22 cellular contexts compared by ENCODE assay signal in genomic region chr1:4312024-4312423, GRCh38.
"Had no signal": no experiment of that assay in that cellular context is flagged by ENCODE, and none has a peak within 500 bp of the region (broad histone marks: within the 10 kb centered on the region; RNA-seq: fewer than 3 reads in every experiment).

No MANE protein-coding gene starts in this region.

- H3K4me1 ChIP-seq: esophagus muscularis mucosa, gastrocnemius medialis, lower lobe of right lung, pancreas, uterus had no signal

- ATAC-seq: effector memory CD8-positive, alpha-beta T cell; gastrocnemius medialis; heart right ventricle; left lobe of liver; lower lobe of right lung; pancreas; right cardiac atrium had no signal

- DNase-seq: effector memory CD8-positive, alpha-beta T cell; gastrocnemius medialis; heart right ventricle; hypothalamus; lower lobe of right lung; naive B cell; occipital lobe; pancreas; right cardiac atrium; small intestine; stimulated activated CD4-positive, alpha-beta T cell treated with anti-CD3 and anti-CD28 coated beads, Interleukin-12 subunit alpha, Interleukin-12 subunit beta, amount 100 ng/mL, for 4 hours; stimulated activated CD4-positive, alpha-beta T cell treated with anti-CD3 and anti-CD28 coated beads, Interleukin-2, amount 100 ng/mL, for 48 hours; stimulated activated naive CD4-positive, alpha-beta T cell treated with Interleukin-2 at 50 U/mL for 16 hours; trophoblast cell; uterus had no signal

- H3K4me3 Mint-ChIP-seq: dendritic cell treated with granulocyte-macrophage colony-stimulating factor and Interleukin-4, amounts not matched to agents 40 ng/mL and 50 ng/mL, for 4 days; effector memory CD8-positive, alpha-beta T cell; memory B cell; naive B cell; nephron had no signal

- H3K27me3 ChIP-seq: gastrocnemius medialis, pancreas, uterus had no signal

- H3K9me3 ChIP-seq: gastrocnemius medialis, pancreas, uterus had no signal

- H3K27ac ChIP-seq: epithelial cell of prostate, esophagus muscularis mucosa, gastrocnemius medialis, heart right ventricle, lower lobe of right lung, pancreas, uterus had no signal

- H3K27ac Mint-ChIP-seq: dendritic cell treated with granulocyte-macrophage colony-stimulating factor and Interleukin-4, amounts not matched to agents 40 ng/mL and 50 ng/mL, for 4 days; effector memory CD8-positive, alpha-beta T cell; memory B cell; naive B cell; nephron; progenitor cell of endocrine pancreas had no signal

- H3K4me1 Mint-ChIP-seq: nephron had no signal

- H3K27me3 Mint-ChIP-seq: dendritic cell treated with granulocyte-macrophage colony-stimulating factor and Interleukin-4, amounts not matched to agents 40 ng/mL and 50 ng/mL, for 4 days had no signal

- H3K36me3 ChIP-seq: esophagus muscularis mucosa, gastrocnemius medialis, heart right ventricle, lower lobe of right lung, pancreas, uterus had no signal

- H3K4me3 ChIP-seq: esophagus muscularis mucosa, gastrocnemius medialis, heart right ventricle, lower lobe of right lung, pancreas, uterus had no signal
